In genomic region chr16:89899879-89900481, GRCh38 we compare ENCODE assay signal across 18 cellular contexts. TPM values are rescaled to one million over a fixed set of nuclear protein-coding genes. Genes with fewer than 3 reads are reported as not detected.
DNase-seq lines count a peak whose midpoint lies in the region; ATAC-seq and TF ChIP-seq lines count a peak whose summit lies in the region.
"Had no signal": no experiment of that assay in that cellular context is flagged by ENCODE, and none has a peak within 500 bp of the region (broad histone marks: within the 10 kb centered on the region; RNA-seq: fewer than 3 reads in every experiment).

No MANE protein-coding gene starts in this region.

- no peaks in the 10 kb centered on the region for H3K9me3 Mint-ChIP-seq in H9
- no peaks in the 10 kb centered on the region for H3K9me3 Mint-ChIP-seq in activated naive CD8-positive, alpha-beta T cell treated with anti-CD3 and anti-CD28 coated beads, Interleukin-2, amount 50 U/mL, for 24 hours
- H3K9me3 Mint-ChIP-seq in nephron progenitor cell = no peaks in the 10 kb centered on the region

- no peaks in the 10 kb centered on the region for H4K20me1 ChIP-seq in H9 (ENCODE audit: control insufficient read depth, insufficient read depth, insufficient read length)

- H2BK20ac ChIP-seq in H9 (ENCODE audit: low read depth, low read length, poor library complexity, severe bottlenecking) = no peak overlapping the region

- no peak overlapping the region for H2BK12ac ChIP-seq in H9 (ENCODE audit: insufficient read length, low read depth, low read length)

- H3K4me2 ChIP-seq in H9 (ENCODE audit: insufficient read depth, insufficient read length, low read length) = no peak overlapping the region
- H3K4me2 ChIP-seq: KMS-11 had no signal

- no peaks in the 10 kb centered on the region for H3K23me2 ChIP-seq in H9 (ENCODE audit: insufficient read length, low read depth, low read length, poor library complexity, severe bottlenecking)

- H3K9ac ChIP-seq in H9 (ENCODE audit: extremely low read depth, insufficient read length, low read length) = no peak overlapping the region
- H3K9ac ChIP-seq: KMS-11 had no signal

- no peak overlapping the region for H2BK120ac ChIP-seq in H9 (ENCODE audit: low read depth, low read length, poor library complexity, severe bottlenecking)

- ATAC-seq in activated naive CD8-positive, alpha-beta T cell treated with anti-CD3 and anti-CD28 coated beads, Interleukin-2, amount 50 U/mL, for 24 hours = peak; percentile 42
- ATAC-seq in GM21576 (IDR thresholded peaks at IDR 0.05; ENCODE audit: unreplicated experiment) = no peak
- ATAC-seq: GM12878, SK-N-SH treated with all-trans-retinoic acid at 6 μM for 48 hours had no signal

- H2BK5ac ChIP-seq in H9 (ENCODE audit: insufficient read length, low read length) = no peak overlapping the region

- H2AK5ac ChIP-seq in H9 (ENCODE audit: insufficient read length, low read length) = no peak overlapping the region

- no peak for TF ChIP-seq CTCF in H9 (conservative IDR thresholded peaks at IDR 0.05)
- TF ChIP-seq CTCF in nephron progenitor cell (IDR thresholded peaks at IDR 0.05) = no peak

- DNase-seq in EH (ENCODE audit: low read depth) (peak; percentile 43), H9 (no peak), nephron progenitor cell (no peak)
- no peak for DNase-seq in activated naive CD8-positive, alpha-beta T cell treated with anti-CD3 and anti-CD28 coated beads, Interleukin-2, amount 50 U/mL, for 24 hours
- no peak for DNase-seq in stimulated activated naive CD4-positive, alpha-beta T cell (lab: John Stamatoyannopoulos, UW)
- no peak for DNase-seq in activated CD4-positive, alpha-beta T cell treated with anti-CD3 and anti-CD28 coated beads for 4 hours
- DNase-seq: GOT3, NCI-H1417, NCI-H187, NCI-H2227 treated with DMSO at 0.1 percent for 48 hours, NCI-H524, NCI-H82, SIG-M5 had no signal

- H3K27ac ChIP-seq in H9 (ENCODE audit: insufficient read length, low read depth, low read length) = no peak overlapping the region
- H3K27ac ChIP-seq: KMS-11 had no signal

- H3K14ac ChIP-seq in H9 (ENCODE audit: insufficient read depth, low read length) = no peak overlapping the region

- no peaks in the 10 kb centered on the region for H3K9me3 ChIP-seq in H9 (ENCODE audit: control insufficient read depth, low read depth, low read length)

- H3K23ac ChIP-seq in H9 (ENCODE audit: insufficient read length, low read depth, low read length) = no peak overlapping the region

- H2AFZ ChIP-seq in H9 (ENCODE audit: low read length) = no peak overlapping the region

- H3K27ac Mint-ChIP-seq in H9 = peak overlapping the region in 2 of 3 experiments; percentile 46 to 59; a peak in 1 of 7 replicates
- H3K27ac Mint-ChIP-seq in activated naive CD8-positive, alpha-beta T cell treated with anti-CD3 and anti-CD28 coated beads, Interleukin-2, amount 50 U/mL, for 24 hours = peak overlapping the region; percentile 18
- peak overlapping the region; percentile 19 for H3K27ac Mint-ChIP-seq in nephron progenitor cell
- H3K27ac Mint-ChIP-seq: CD14-positive monocyte had no signal

- no peaks in the 10 kb centered on the region for H3K79me1 ChIP-seq in H9 (ENCODE audit: insufficient read depth, low read depth, low read length, poor library complexity, severe bottlenecking)

- H3K27me3 Mint-ChIP-seq in H9 (ENCODE audit: low read depth) (no peaks in the 10 kb centered on the region), nephron progenitor cell (ENCODE audit: low read depth, poor library complexity) (no peaks in the 10 kb centered on the region)
- H3K27me3 Mint-ChIP-seq in activated naive CD8-positive, alpha-beta T cell treated with anti-CD3 and anti-CD28 coated beads, Interleukin-2, amount 50 U/mL, for 24 hours = no peaks in the 10 kb centered on the region

- no peak overlapping the region for H3K4ac ChIP-seq in H9 (ENCODE audit: low read depth, low read length)

- no peak overlapping the region for H3K18ac ChIP-seq in H9 (ENCODE audit: insufficient read length, low read depth, low read length)

- no peaks in the 10 kb centered on the region for H3K4me1 Mint-ChIP-seq in H9
- peaks cover 10% of the 10 kb centered on the region for H3K4me1 Mint-ChIP-seq in activated naive CD8-positive, alpha-beta T cell treated with anti-CD3 and anti-CD28 coated beads, Interleukin-2, amount 50 U/mL, for 24 hours
- H3K4me1 Mint-ChIP-seq in nephron progenitor cell = no peaks in the 10 kb centered on the region
- H3K4me1 Mint-ChIP-seq: CD14-positive monocyte had no signal

- H3K27me3 ChIP-seq in H9 (ENCODE audit: insufficient read depth, low read length) = no peaks in the 10 kb centered on the region

- H3K4me3 Mint-ChIP-seq in H9 (peak overlapping the region in 1 of 2 experiments; percentile 36; a peak in 1 of 5 replicates), nephron progenitor cell (no peak overlapping the region)
- no peak overlapping the region for H3K4me3 Mint-ChIP-seq in activated naive CD8-positive, alpha-beta T cell treated with anti-CD3 and anti-CD28 coated beads, Interleukin-2, amount 50 U/mL, for 24 hours
- H3K4me3 Mint-ChIP-seq: CD14-positive monocyte had no signal

- no peak overlapping the region for H2BK15ac ChIP-seq in H9 (ENCODE audit: low read depth, low read length)

- H3K4me1 ChIP-seq in H9 (ENCODE audit: insufficient read depth, low read length) = no peaks in the 10 kb centered on the region

- no peak overlapping the region for H3T11ph ChIP-seq in H9 (ENCODE audit: low read length)

- H3K36me3 Mint-ChIP-seq in H9 (ENCODE audit: insufficient read depth in 1 of 3, low read depth in 3 of 3) (peaks cover 25 to 58% (median 56%) of the 10 kb centered on the region in 3 experiments), nephron progenitor cell (ENCODE audit: low read depth) (peaks cover 47% of the 10 kb centered on the region)
- peaks cover 27% of the 10 kb centered on the region for H3K36me3 Mint-ChIP-seq in activated naive CD8-positive, alpha-beta T cell treated with anti-CD3 and anti-CD28 coated beads, Interleukin-2, amount 50 U/mL, for 24 hours (ENCODE audit: low read depth)

- H3K79me2 ChIP-seq in H9 (ENCODE audit: insufficient read depth, low read length) = no peaks in the 10 kb centered on the region

- no peak overlapping the region for H4K5ac ChIP-seq in H9 (ENCODE audit: insufficient read length, low read depth, low read length)

- no peak overlapping the region for H3K56ac ChIP-seq in H9 (ENCODE audit: insufficient read length, low read depth, low read length)

- WGBS in H9 (ENCODE audit: extremely low coverage, insufficient read length, low lambda C conversion rate) = no CpG with 5 or more reads among the region's 20 CpGs

- no peak overlapping the region for H4K91ac ChIP-seq in H9 (ENCODE audit: insufficient read length, low read depth, low read length)

- H4K8ac ChIP-seq in H9 (replicated peaks; ENCODE audit: insufficient read length, low read depth, low read length) = no peak overlapping the region

RNA-seq across cellular contexts. Expression of gene MC1R, which starts 18.7 kb away (rescaled TPM):
- 4.7 TPM in 2 replicates for total RNA-seq in H9 (2021)

RNA-seq across cellular contexts. Expression of gene TUBB3, which starts 23.2 kb away (rescaled TPM):
- 164 and 176 TPM in 2 replicates for total RNA-seq in H9 (2021)

RNA-seq across cellular contexts. Expression of gene TCF25, which starts 26.6 kb away (rescaled TPM):
- 109 and 124 TPM in 2 replicates for total RNA-seq in H9 (2021)

RNA-seq across cellular contexts. Expression of gene DEF8, which starts 48.6 kb away (rescaled TPM):
- 53.3 and 55.8 TPM in 2 replicates for total RNA-seq in H9 (2021)
